Comparison of ENCODE assay signal across 1 cellular context in genomic region chr20:23023621-23024187, GRCh38.
TF ChIP-seq lines count a peak whose summit lies in the region.

No MANE protein-coding gene starts in this region.

TF ChIP-seq in GM23338, 12 proteins besides CTCF, POLR2A, EP300 and RAD21:
- TF ChIP-seq POLR2AphosphoS5 (IDR thresholded peaks at IDR 0.05; ENCODE audit: low read depth), result no peak
- no peak for TF ChIP-seq ZNF114 (CRISPR knock-in tag; IDR thresholded peaks at IDR 0.05)
- TF ChIP-seq ZNF331 (CRISPR knock-in tag; IDR thresholded peaks at IDR 0.05; ENCODE audit: low read depth), result no peak
TF ChIP-seq in GM23338: peak in this region for 0.
